In the genomic region with DNA sequence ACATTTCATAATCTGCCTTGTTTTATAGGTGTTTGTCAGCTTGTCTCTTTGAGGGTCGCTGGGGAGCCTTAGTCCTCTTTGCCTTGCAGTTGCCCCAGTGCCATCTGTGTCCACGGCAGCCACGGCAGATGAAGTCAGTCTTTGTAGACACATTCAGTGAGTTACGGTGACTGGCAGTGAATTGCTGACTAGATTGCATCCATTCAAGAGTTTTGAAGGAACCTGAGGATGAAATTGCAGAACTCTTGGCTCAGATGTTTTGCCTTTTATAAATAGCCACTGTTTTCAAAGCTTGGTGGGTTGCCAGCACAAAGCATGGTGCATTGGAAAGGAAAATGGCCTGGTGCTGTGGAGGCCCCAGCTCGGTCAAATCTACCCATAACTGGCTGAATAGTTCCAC, we compare ENCODE assay signal across 1 cellular context.
TF ChIP-seq lines count a peak whose summit lies in the region.

No MANE protein-coding gene starts in this region.

TF ChIP-seq in WTC11, 78 proteins besides CTCF, POLR2A, EP300 and RAD21 (continued from another document):
- TF ChIP-seq, protein P1, sequence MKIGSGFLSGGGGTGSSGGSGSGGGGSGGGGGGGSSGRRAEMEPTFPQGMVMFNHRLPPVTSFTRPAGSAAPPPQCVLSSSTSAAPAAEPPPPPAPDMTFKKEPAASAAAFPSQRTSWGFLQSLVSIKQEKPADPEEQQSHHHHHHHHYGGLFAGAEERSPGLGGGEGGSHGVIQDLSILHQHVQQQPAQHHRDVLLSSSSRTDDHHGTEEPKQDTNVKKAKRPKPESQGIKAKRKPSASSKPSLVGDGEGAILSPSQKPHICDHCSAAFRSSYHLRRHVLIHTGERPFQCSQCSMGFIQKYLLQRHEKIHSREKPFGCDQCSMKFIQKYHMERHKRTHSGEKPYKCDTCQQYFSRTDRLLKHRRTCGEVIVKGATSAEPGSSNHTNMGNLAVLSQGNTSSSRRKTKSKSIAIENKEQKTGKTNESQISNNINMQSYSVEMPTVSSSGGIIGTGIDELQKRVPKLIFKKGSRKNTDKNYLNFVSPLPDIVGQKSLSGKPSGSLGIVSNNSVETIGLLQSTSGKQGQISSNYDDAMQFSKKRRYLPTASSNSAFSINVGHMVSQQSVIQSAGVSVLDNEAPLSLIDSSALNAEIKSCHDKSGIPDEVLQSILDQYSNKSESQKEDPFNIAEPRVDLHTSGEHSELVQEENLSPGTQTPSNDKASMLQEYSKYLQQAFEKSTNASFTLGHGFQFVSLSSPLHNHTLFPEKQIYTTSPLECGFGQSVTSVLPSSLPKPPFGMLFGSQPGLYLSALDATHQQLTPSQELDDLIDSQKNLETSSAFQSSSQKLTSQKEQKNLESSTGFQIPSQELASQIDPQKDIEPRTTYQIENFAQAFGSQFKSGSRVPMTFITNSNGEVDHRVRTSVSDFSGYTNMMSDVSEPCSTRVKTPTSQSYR (CRISPR knock-in tag; IDR thresholded peaks at IDR 0.05), result no peak
- TF ChIP-seq ZNF232 (CRISPR knock-in tag; IDR thresholded peaks at IDR 0.05) (no peak), ZNF317 (CRISPR knock-in tag; IDR thresholded peaks at IDR 0.05; ENCODE audit: borderline replicate concordance, low read depth) (no peak)
- TF ChIP-seq, protein P2, sequence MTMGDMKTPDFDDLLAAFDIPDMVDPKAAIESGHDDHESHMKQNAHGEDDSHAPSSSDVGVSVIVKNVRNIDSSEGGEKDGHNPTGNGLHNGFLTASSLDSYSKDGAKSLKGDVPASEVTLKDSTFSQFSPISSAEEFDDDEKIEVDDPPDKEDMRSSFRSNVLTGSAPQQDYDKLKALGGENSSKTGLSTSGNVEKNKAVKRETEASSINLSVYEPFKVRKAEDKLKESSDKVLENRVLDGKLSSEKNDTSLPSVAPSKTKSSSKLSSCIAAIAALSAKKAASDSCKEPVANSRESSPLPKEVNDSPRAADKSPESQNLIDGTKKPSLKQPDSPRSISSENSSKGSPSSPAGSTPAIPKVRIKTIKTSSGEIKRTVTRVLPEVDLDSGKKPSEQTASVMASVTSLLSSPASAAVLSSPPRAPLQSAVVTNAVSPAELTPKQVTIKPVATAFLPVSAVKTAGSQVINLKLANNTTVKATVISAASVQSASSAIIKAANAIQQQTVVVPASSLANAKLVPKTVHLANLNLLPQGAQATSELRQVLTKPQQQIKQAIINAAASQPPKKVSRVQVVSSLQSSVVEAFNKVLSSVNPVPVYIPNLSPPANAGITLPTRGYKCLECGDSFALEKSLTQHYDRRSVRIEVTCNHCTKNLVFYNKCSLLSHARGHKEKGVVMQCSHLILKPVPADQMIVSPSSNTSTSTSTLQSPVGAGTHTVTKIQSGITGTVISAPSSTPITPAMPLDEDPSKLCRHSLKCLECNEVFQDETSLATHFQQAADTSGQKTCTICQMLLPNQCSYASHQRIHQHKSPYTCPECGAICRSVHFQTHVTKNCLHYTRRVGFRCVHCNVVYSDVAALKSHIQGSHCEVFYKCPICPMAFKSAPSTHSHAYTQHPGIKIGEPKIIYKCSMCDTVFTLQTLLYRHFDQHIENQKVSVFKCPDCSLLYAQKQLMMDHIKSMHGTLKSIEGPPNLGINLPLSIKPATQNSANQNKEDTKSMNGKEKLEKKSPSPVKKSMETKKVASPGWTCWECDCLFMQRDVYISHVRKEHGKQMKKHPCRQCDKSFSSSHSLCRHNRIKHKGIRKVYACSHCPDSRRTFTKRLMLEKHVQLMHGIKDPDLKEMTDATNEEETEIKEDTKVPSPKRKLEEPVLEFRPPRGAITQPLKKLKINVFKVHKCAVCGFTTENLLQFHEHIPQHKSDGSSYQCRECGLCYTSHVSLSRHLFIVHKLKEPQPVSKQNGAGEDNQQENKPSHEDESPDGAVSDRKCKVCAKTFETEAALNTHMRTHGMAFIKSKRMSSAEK (CRISPR knock-in tag; IDR thresholded peaks at IDR 0.05; ENCODE audit: borderline replicate concordance), result no peak
- TF ChIP-seq, protein P3, sequence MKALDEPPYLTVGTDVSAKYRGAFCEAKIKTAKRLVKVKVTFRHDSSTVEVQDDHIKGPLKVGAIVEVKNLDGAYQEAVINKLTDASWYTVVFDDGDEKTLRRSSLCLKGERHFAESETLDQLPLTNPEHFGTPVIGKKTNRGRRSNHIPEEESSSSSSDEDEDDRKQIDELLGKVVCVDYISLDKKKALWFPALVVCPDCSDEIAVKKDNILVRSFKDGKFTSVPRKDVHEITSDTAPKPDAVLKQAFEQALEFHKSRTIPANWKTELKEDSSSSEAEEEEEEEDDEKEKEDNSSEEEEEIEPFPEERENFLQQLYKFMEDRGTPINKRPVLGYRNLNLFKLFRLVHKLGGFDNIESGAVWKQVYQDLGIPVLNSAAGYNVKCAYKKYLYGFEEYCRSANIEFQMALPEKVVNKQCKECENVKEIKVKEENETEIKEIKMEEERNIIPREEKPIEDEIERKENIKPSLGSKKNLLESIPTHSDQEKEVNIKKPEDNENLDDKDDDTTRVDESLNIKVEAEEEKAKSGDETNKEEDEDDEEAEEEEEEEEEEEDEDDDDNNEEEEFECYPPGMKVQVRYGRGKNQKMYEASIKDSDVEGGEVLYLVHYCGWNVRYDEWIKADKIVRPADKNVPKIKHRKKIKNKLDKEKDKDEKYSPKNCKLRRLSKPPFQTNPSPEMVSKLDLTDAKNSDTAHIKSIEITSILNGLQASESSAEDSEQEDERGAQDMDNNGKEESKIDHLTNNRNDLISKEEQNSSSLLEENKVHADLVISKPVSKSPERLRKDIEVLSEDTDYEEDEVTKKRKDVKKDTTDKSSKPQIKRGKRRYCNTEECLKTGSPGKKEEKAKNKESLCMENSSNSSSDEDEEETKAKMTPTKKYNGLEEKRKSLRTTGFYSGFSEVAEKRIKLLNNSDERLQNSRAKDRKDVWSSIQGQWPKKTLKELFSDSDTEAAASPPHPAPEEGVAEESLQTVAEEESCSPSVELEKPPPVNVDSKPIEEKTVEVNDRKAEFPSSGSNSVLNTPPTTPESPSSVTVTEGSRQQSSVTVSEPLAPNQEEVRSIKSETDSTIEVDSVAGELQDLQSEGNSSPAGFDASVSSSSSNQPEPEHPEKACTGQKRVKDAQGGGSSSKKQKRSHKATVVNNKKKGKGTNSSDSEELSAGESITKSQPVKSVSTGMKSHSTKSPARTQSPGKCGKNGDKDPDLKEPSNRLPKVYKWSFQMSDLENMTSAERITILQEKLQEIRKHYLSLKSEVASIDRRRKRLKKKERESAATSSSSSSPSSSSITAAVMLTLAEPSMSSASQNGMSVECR (CRISPR knock-in tag; IDR thresholded peaks at IDR 0.05; ENCODE audit: borderline replicate concordance), result no peak
TF ChIP-seq in WTC11: peak in this region for 0.
